In genomic region chr3:114887806-114888205, GRCh38 we compare ENCODE assay signal across 23 cellular contexts.
"Had no signal": no experiment of that assay in that cellular context is flagged by ENCODE, and none has a peak within 500 bp of the region (broad histone marks: within the 10 kb centered on the region; RNA-seq: fewer than 3 reads in every experiment).

No MANE protein-coding gene starts in this region.

- H3K9me3 ChIP-seq: ascending aorta, esophagus squamous epithelium, gastrocnemius medialis, left ventricle myocardium inferior, ovary, psoas muscle, right atrium auricular region, upper lobe of right lung had no signal

- H3K4me3 ChIP-seq: ascending aorta, dorsolateral prefrontal cortex, esophagus squamous epithelium, gastrocnemius medialis, left ventricle myocardium inferior, ovary, psoas muscle, right atrium auricular region, upper lobe of right lung had no signal

- H3K27me3 ChIP-seq: ascending aorta, brain microvascular endothelial cell, dorsolateral prefrontal cortex, esophagus squamous epithelium, gastrocnemius medialis, ovary, right atrium auricular region, upper lobe of right lung had no signal

- H3K4me1 ChIP-seq: esophagus squamous epithelium, upper lobe of right lung had no signal

- H3K27ac ChIP-seq: ascending aorta, brain microvascular endothelial cell, esophagus squamous epithelium, gastrocnemius medialis, left ventricle myocardium inferior, ovary, psoas muscle, right atrium auricular region, upper lobe of right lung, WERI-Rb-1 had no signal

- DNase-seq: activated CD4-positive, alpha-beta T cell treated with anti-CD3 and anti-CD28 coated beads, Interleukin-2, amount 10 ng/mL, durations not matched to agents 7 days and 5 days; activated CD4-positive, CD25-positive, alpha-beta regulatory T cell treated with anti-CD3 and anti-CD28 coated beads, Interleukin-2, amount 50 U/mL, for 72 hours; activated CD8-positive, alpha-beta memory T cell treated with anti-CD3 and anti-CD28 coated beads, Interleukin-2, amount 10 ng/mL, durations not matched to agents 7 days and 5 days; activated CD8-positive, alpha-beta T cell treated with anti-CD3 and anti-CD28 coated beads for 36 hours; activated gamma-delta T cell; brain microvascular endothelial cell; dorsolateral prefrontal cortex; effector memory CD8-positive, alpha-beta T cell; esophagus squamous epithelium; gastrocnemius medialis; hippocampal formation; kidney glomerular epithelial cell; left ventricle myocardium inferior; mammary epithelial cell; natural killer cell; ovary; psoas muscle; stimulated activated CD4-positive, alpha-beta T cell treated with anti-CD3 and anti-CD28 coated beads, Interleukin-4, amount 100 ng/mL, for 24 hours; stimulated activated naive CD4-positive, alpha-beta T cell treated with Interleukin-2 at 50 U/mL for 16 hours; upper lobe of right lung; WERI-Rb-1 had no signal

- H3K36me3 ChIP-seq: ascending aorta, brain microvascular endothelial cell, esophagus squamous epithelium, gastrocnemius medialis, left ventricle myocardium inferior, ovary, right atrium auricular region, upper lobe of right lung, WERI-Rb-1 had no signal
